Comparison of ENCODE assay signal across 25 cellular contexts in genomic region chr12:112230136-112230535, GRCh38.
A peak's percentile ranks its signal among the peaks of the same experiment; 100 is the strongest.
DNase-seq lines count a peak whose midpoint lies in the region; ATAC-seq, FAIRE-seq and TF ChIP-seq lines count a peak whose summit lies in the region.
"Had no signal": no experiment of that assay in that cellular context is flagged by ENCODE, and none has a peak within 500 bp of the region (broad histone marks: within the 10 kb centered on the region; RNA-seq: fewer than 3 reads in every experiment).

No MANE protein-coding gene starts in this region.

- no peaks in the 10 kb centered on the region for H3F3A ChIP-seq in PC-3 (ENCODE audit: low read length, unreplicated experiment)

- POLR2A ChIA-PET in PC-3 (lab: Charles Lee; ENCODE audit: unreplicated experiment) (interaction anchor here (0.5 kb wide), 1 partner anchor 167 kb away, joined by 4 read pairs; no protein-coding TSS in a partner anchor), HepG2 (lab: Yijun Ruan, JAX) (no interaction called here)

- no peak for FAIRE-seq in HepG2 (lab: Jason Lieb, UNC)
- FAIRE-seq: A549, GM12878, GM12892, GM18507 had no signal

- no peaks in the 10 kb centered on the region for H3K9me3 Mint-ChIP-seq in osteocyte (ENCODE audit: unreplicated experiment)
- H3K9me3 Mint-ChIP-seq: CD14-positive monocyte; CD4-positive, alpha-beta memory T cell; CD4-positive, CD25-positive, alpha-beta regulatory T cell; CD8-positive, alpha-beta memory T cell had no signal

- ATAC-seq in PC-3 (peak; percentile 75), HepG2 (no peak)
- ATAC-seq: A549, GM12878 had no signal

- H3K27ac ChIP-seq in PC-3 (ENCODE audit: low read length) (no peak overlapping the region), HepG2 (ENCODE audit: extremely low read length, insufficient read depth, low read length) (no peak overlapping the region)
- H3K27ac ChIP-seq: 22Rv1, A549, BLaER1 had no signal

- no peak for TF ChIP-seq POLR2A in HepG2 (IDR thresholded peaks at IDR 0.05; ENCODE audit: insufficient read depth in 1 of 2, low read depth in 2 of 2, low read length in 2 of 2)

- H3K36me3 ChIP-seq in PC-3 (ENCODE audit: low read depth, low read length): peaks cover 28% of the 10 kb centered on the region
- H3K36me3 ChIP-seq in HepG2 (replicated peaks in 1 of 2; ENCODE audit: control insufficient read depth in 1 of 2, insufficient read depth in 2 of 2, low read length in 2 of 2): peaks cover 15 to 61% of the 10 kb centered on the region in 2 experiments

- H3K9me2 ChIP-seq in PC-3 (replicated peaks; ENCODE audit: low read length): no peaks in the 10 kb centered on the region

- no peaks in the 10 kb centered on the region for H3K27me3 Mint-ChIP-seq in osteocyte (ENCODE audit: unreplicated experiment)
- H3K27me3 Mint-ChIP-seq: CD4-positive, alpha-beta memory T cell; CD4-positive, CD25-positive, alpha-beta regulatory T cell; CD8-positive, alpha-beta memory T cell had no signal

- H3K79me2 ChIP-seq in PC-3 (ENCODE audit: low read length) (no peaks in the 10 kb centered on the region), HepG2 (ENCODE audit: insufficient read depth, low read length) (no peaks in the 10 kb centered on the region)

- peaks cover 48% of the 10 kb centered on the region for H3K36me3 Mint-ChIP-seq in osteocyte (ENCODE audit: unreplicated experiment)

- H3K27ac Mint-ChIP-seq in osteocyte (ENCODE audit: unreplicated experiment): no peak overlapping the region
- H3K27ac Mint-ChIP-seq: CD14-positive monocyte had no signal

- H3K4me3 ChIP-seq in PC-3 (ENCODE audit: low read length) (no peak overlapping the region), HepG2 (replicated peaks in 1 of 3; ENCODE audit: insufficient read depth in 1 of 3, low read depth in 2 of 3, low read length in 3 of 3) (no peak overlapping the region)
- H3K4me3 ChIP-seq: A549, BLaER1, GM12878 had no signal

- H4K20me1 ChIP-seq in PC-3 (ENCODE audit: low read length) (no peaks in the 10 kb centered on the region), HepG2 (ENCODE audit: insufficient read depth, low read length) (no peaks in the 10 kb centered on the region)
- H4K20me1 ChIP-seq: BLaER1 had no signal

- TF ChIP-seq RAD21 in HepG2 (CRISPR knock-in tag; IDR thresholded peaks at IDR 0.05): no peak

- CTCF ChIA-PET in PC-3 (lab: Charles Lee): no interaction called here
- CTCF ChIA-PET in HepG2 (lab: Yijun Ruan, JAX; ENCODE audit: low intra/inter-chr PET ratio, low total read pairs): no interaction called here

- H3K9ac ChIP-seq in PC-3 (ENCODE audit: low read length): no peak overlapping the region
- no peak overlapping the region for H3K9ac ChIP-seq in HepG2 (ENCODE audit: insufficient read depth, low read depth, low read length)
- H3K9ac ChIP-seq: BLaER1 had no signal

- no peak for TF ChIP-seq EP300 in HepG2 (IDR thresholded peaks at IDR 0.05; ENCODE audit: low read depth in 2 of 2, low read length in 2 of 2)
- TF ChIP-seq EP300 in HepG2 (CRISPR knock-in tag; IDR thresholded peaks at IDR 0.05; ENCODE audit: borderline replicate concordance): no peak

- no peak overlapping the region for H3K4me3 Mint-ChIP-seq in osteocyte (ENCODE audit: unreplicated experiment)
- H3K4me3 Mint-ChIP-seq: CD14-positive monocyte; CD4-positive, alpha-beta memory T cell; CD4-positive, CD25-positive, alpha-beta regulatory T cell; CD8-positive, alpha-beta memory T cell had no signal

- intact Hi-C loops in PC-3 (cut with micrococcal nuclease) (no loop called here), HepG2 (cut with micrococcal nuclease; ENCODE audit: unreplicated experiment) (no loop called here)

- in situ Hi-C loops in HepG2 (cut with HindIII; ENCODE audit: extremely low pct_ligation_motif_present, low pct_unique_long_range_greater_than_20kb): no loop called here

- TF ChIP-seq CTCF in PC-3 (conservative IDR thresholded peaks at IDR 0.05; ENCODE audit: low read depth, low read length) (no peak), osteocyte (IDR thresholded peaks at IDR 0.05) (no peak), HepG2 (CRISPR knock-in tag; IDR thresholded peaks at IDR 0.05) (no peak)

- H3K4me1 Mint-ChIP-seq in osteocyte (ENCODE audit: unreplicated experiment): no peaks in the 10 kb centered on the region
- H3K4me1 Mint-ChIP-seq: CD14-positive monocyte; CD4-positive, alpha-beta memory T cell; CD4-positive, CD25-positive, alpha-beta regulatory T cell; CD8-positive, alpha-beta memory T cell had no signal

- H3K4me1 ChIP-seq in PC-3 (ENCODE audit: insufficient read depth, low read length): no peaks in the 10 kb centered on the region
- no peaks in the 10 kb centered on the region for H3K4me1 ChIP-seq in HepG2 (ENCODE audit: insufficient read depth, low read length)
- H3K4me1 ChIP-seq: A549, BE2C, BLaER1 had no signal

- BruUV-seq in PC-3 (replicated peaks; lab: Mats Ljungman, UMichigan): no TSS peak
- BruUV-seq in HepG2 (replicated peaks; lab: Mats Ljungman, UMichigan): no TSS peak

- H3K9me3 ChIP-seq in PC-3 (ENCODE audit: low read length) (no peaks in the 10 kb centered on the region), HepG2 (ENCODE audit: low read length) (no peaks in the 10 kb centered on the region)
- H3K9me3 ChIP-seq: A549, BE2C, BLaER1 had no signal

- 98% methylated on average over 4 of the region's 4 CpGs for WGBS in HepG2 (ENCODE audit: low lambda C conversion rate)

- H2AFZ ChIP-seq in PC-3 (ENCODE audit: low read length) (no peak overlapping the region), HepG2 (ENCODE audit: low read length) (no peak overlapping the region)

- no peaks in the 10 kb centered on the region for H3K27me3 ChIP-seq in PC-3 (ENCODE audit: low read length)
- no peaks in the 10 kb centered on the region for H3K27me3 ChIP-seq in HepG2 (ENCODE audit: control insufficient read depth in 1 of 2, insufficient read depth in 2 of 2, low read length in 2 of 2)
- H3K27me3 ChIP-seq: BE2C, BLaER1 had no signal

- DNase-seq in NCI-H82 (lab: John Stamatoyannopoulos, UW): peak; percentile 68
- DNase-seq in PC-3: no peak
- DNase-seq in osteocyte (ENCODE audit: extremely low spot score, unreplicated experiment): peak; percentile 2
- no peak for DNase-seq in activated gamma-delta T cell treated with Interleukin-2 at 50 U/mL for 16 hours
- no peak for DNase-seq in HepG2 (ENCODE audit: low spot score)
- DNase-seq: BE2C; C1 segment of cervical spinal cord; CD4-positive, alpha-beta memory T cell; CD4-positive, CD25-positive, alpha-beta regulatory T cell; CD8-positive, alpha-beta memory T cell; COR-L47; DMS 273 treated with DMSO at 0.1 percent for 48 hours; DMS153; DMS53; DMS79; DND-41; EL; GDM1 had no signal

- H3K4me2 ChIP-seq in PC-3 (ENCODE audit: low read length) (no peak overlapping the region), HepG2 (ENCODE audit: low read depth, low read length) (no peak overlapping the region)
- H3K4me2 ChIP-seq: A549, BLaER1 had no signal

TF ChIP-seq in HepG2, 621 proteins besides CTCF, POLR2A, EP300 and RAD21:
- TF ChIP-seq ZC3H4 (CRISPR knock-in tag; IDR thresholded peaks at IDR 0.05; ENCODE audit: borderline replicate concordance) (no peak), STAG1 (CRISPR knock-in tag; IDR thresholded peaks at IDR 0.05) (no peak), HHEX (CRISPR knock-in tag; IDR thresholded peaks at IDR 0.05) (no peak), ZNF501 (CRISPR knock-in tag; IDR thresholded peaks at IDR 0.05) (no peak), ZFX (CRISPR knock-in tag; IDR thresholded peaks at IDR 0.05; ENCODE audit: low read depth) (no peak), CBFB (CRISPR knock-in tag; IDR thresholded peaks at IDR 0.05) (no peak)
TF ChIP-seq in HepG2: peak in this region for 0.

Comparison
In these comparisons a context has a peak if more than half of its experiments do, and no peak if none do; other contexts are left out.
1. DNase-seq: peak in NCI-H82 (single experiment) and osteocyte (single experiment); none in PC-3 (single experiment), activated gamma-delta T cell treated with Interleukin-2 at 50 U/mL for 16 hours (single experiment) and HepG2 (single experiment).